Comparison of ENCODE assay signal across 9 cellular contexts in the genomic region with DNA sequence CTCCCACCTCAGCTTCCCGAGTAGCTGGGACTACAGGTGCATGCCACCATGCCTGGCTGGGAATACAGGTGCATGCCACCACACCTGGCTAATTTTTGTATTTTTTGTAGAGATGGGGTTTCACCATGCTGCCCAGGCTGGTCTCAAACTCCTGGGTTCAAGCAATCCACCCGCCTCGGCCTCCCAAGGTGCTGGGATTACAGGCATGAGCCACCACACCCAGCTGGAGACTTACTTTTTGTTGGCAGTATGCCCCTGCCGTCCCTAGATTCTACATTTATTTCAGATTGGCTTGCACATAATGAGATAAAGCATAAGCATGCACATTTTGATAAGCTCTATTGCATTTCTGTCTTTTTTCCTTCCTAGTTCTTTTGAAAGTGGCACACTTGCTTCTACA. TPM values are rescaled to one million over a fixed set of nuclear protein-coding genes. Genes with fewer than 3 reads are reported as not detected.
"Had no signal": no experiment of that assay in that cellular context is flagged by ENCODE, and none has a peak within 500 bp of the region (broad histone marks: within the 10 kb centered on the region; RNA-seq: fewer than 3 reads in every experiment).

No MANE protein-coding gene starts in this region.

RNA-seq across cellular contexts. Expression of a gene that starts 16.7 kb away (rescaled TPM):
- total RNA-seq: dermis microvascular lymphatic vessel endothelial cell, endodermal cell, esophagus mucosa, esophagus squamous epithelium, gastrocnemius medialis, glomerular endothelial cell, kidney epithelial cell had no signal
- polyA plus RNA-seq: mammary epithelial cell; naive thymus-derived CD4-positive, alpha-beta T cell had no signal
